In the genomic region with DNA sequence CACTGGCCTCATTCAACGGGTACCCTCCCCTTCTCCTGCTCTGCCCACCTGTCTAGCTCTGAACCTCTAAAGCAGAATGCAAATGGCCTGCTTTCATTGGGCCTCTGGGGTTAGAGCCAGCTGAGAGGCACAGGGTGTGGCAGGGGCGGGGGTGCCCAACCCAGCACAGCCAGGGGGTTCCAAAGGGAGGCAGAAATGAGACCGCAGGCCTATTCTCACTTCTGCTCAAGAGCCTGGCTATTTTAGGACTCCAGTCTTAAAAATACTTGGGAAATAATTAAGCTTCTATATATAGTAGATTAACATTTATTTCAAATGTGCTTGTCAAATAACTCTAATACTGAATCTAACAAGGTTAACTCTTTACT, we compare ENCODE assay signal across 15 cellular contexts. TPM values are rescaled to one million over a fixed set of nuclear protein-coding genes. Genes with fewer than 3 reads are reported as not detected.
DNase-seq lines count a peak whose midpoint lies in the region; ATAC-seq and TF ChIP-seq lines count a peak whose summit lies in the region.
"Had no signal": no experiment of that assay in that cellular context is flagged by ENCODE, and none has a peak within 500 bp of the region (broad histone marks: within the 10 kb centered on the region; RNA-seq: fewer than 3 reads in every experiment).

No MANE protein-coding gene starts in this region.

- intact Hi-C loops in activated B cell treated with CpG ODN at 0.5 μM for 24 hours (cut with micrococcal nuclease), result loop anchor here (1.0 to 10.0 kb wide), 4 partner anchors 15 to 165 kb away; partner anchors contain the start of genes LHX3 and SNAPC4
- intact Hi-C loops in naive thymus-derived CD4-positive, alpha-beta T cell (cut with micrococcal nuclease), result loop anchor here (10.0 kb wide), 3 partner anchors 275 to 1215 kb away; partner anchors contain the start of genes NOTCH1 (in 1 of the 2), NSMF (in 1 of the 2) and UBAC1 (in 1 of the 2)

- H3K4me1 Mint-ChIP-seq in activated B cell treated with CpG ODN at 0.5 μM for 24 hours (peaks cover 90% of the 10 kb centered on the region), nephron progenitor cell (peaks cover 61% of the 10 kb centered on the region)
- peaks cover 34 to 57% (median 36%) of the 10 kb centered on the region in 7 donors for H3K4me1 Mint-ChIP-seq in naive thymus-derived CD4-positive, alpha-beta T cell

- POLR2A ChIA-PET in activated B cell treated with CpG ODN at 0.5 μM for 24 hours (lab: Charles Lee), result interaction anchor here (0.7 to 2.4 kb wide), 11 partner anchors 9 to 107 kb away, joined by 3 to 60 read pairs (median 3); no protein-coding TSS in a partner anchor
- POLR2A ChIA-PET in naive thymus-derived CD4-positive, alpha-beta T cell (lab: Charles Lee), result interaction anchor here (1.3 kb wide), 1 partner anchor 28 kb away, joined by 3 read pairs; no protein-coding TSS in a partner anchor

- DNase-seq in MV-4-11 (lab: John Stamatoyannopoulos, UW), result peak; percentile 80
- peak; percentile 64 for DNase-seq in activated B cell treated with CpG ODN at 0.5 μM for 24 hours
- DNase-seq in naive thymus-derived CD4-positive, alpha-beta T cell, result no peak
- no peak for DNase-seq in COLO829 (ENCODE audit: low spot score)
- DNase-seq in nephron progenitor cell, result no peak
- DNase-seq in stimulated activated naive CD4-positive, alpha-beta T cell (lab: John Stamatoyannopoulos, UW), result no peak
- DNase-seq in GM10266 (ENCODE audit: extremely low spot score), result no peak
- DNase-seq: activated CD4-positive, alpha-beta T cell treated with anti-CD3 and anti-CD28 coated beads for 36 hours; CD8-positive, alpha-beta memory T cell; effector memory CD4-positive, alpha-beta T cell; HCEC 1CT; NCI-H82 had no signal

- H3K4me1 ChIP-seq in naive thymus-derived CD4-positive, alpha-beta T cell (ENCODE audit: control insufficient read depth in 2 of 2, insufficient read depth in 2 of 2, low read length in 2 of 2), result peaks cover 20 to 22% of the 10 kb centered on the region in 2 donors

- H3K9me3 Mint-ChIP-seq in activated B cell treated with CpG ODN at 0.5 μM for 24 hours (no peaks in the 10 kb centered on the region), nephron progenitor cell (no peaks in the 10 kb centered on the region)
- peaks cover 0 to 3% (median 0%) of the 10 kb centered on the region in 11 donors for H3K9me3 Mint-ChIP-seq in naive thymus-derived CD4-positive, alpha-beta T cell
- H3K9me3 Mint-ChIP-seq: CD8-positive, alpha-beta memory T cell had no signal

- ATAC-seq in GM19324 (IDR thresholded peaks at IDR 0.05; ENCODE audit: low FRiP score, unreplicated experiment) (peak; percentile 35), activated B cell treated with CpG ODN at 0.5 μM for 24 hours (ENCODE audit: low read depth) (peak; percentile 78)
- ATAC-seq in naive thymus-derived CD4-positive, alpha-beta T cell, result peak; percentile 50
- ATAC-seq: activated CD4-positive, alpha-beta T cell treated with anti-CD3 and anti-CD28 coated beads for 36 hours had no signal

- peaks cover 0 to 22% (median 0%) of the 10 kb centered on the region in 3 experiments for H3K36me3 ChIP-seq in naive thymus-derived CD4-positive, alpha-beta T cell (ENCODE audit: control insufficient read depth in 2 of 3, insufficient read depth in 3 of 3, low read length in 3 of 3)

- H3K27ac Mint-ChIP-seq in activated B cell treated with CpG ODN at 0.5 μM for 24 hours, result peak overlapping the region; percentile 79
- no peak overlapping the region for H3K27ac Mint-ChIP-seq in naive thymus-derived CD4-positive, alpha-beta T cell
- H3K27ac Mint-ChIP-seq in nephron progenitor cell, result no peak overlapping the region
- H3K27ac Mint-ChIP-seq: activated CD4-positive, alpha-beta T cell treated with anti-CD3 and anti-CD28 coated beads for 36 hours; CD8-positive, alpha-beta memory T cell had no signal

- H3K36me3 Mint-ChIP-seq in activated B cell treated with CpG ODN at 0.5 μM for 24 hours (ENCODE audit: low read depth), result peaks cover 58% of the 10 kb centered on the region
- H3K36me3 Mint-ChIP-seq in naive thymus-derived CD4-positive, alpha-beta T cell, result peaks cover 0 to 8% (median 3%) of the 10 kb centered on the region in 5 donors
- H3K36me3 Mint-ChIP-seq in nephron progenitor cell (ENCODE audit: low read depth), result peaks cover 3% of the 10 kb centered on the region

- TF ChIP-seq CTCF in activated B cell treated with CpG ODN at 0.5 μM for 24 hours (IDR thresholded peaks at IDR 0.05) (no peak), nephron progenitor cell (IDR thresholded peaks at IDR 0.05) (no peak), GM10266 (IDR thresholded peaks at IDR 0.05; ENCODE audit: control insufficient read depth, insufficient read depth, low read depth, missing control alignments) (no peak)

- H3K27me3 ChIP-seq in naive thymus-derived CD4-positive, alpha-beta T cell (ENCODE audit: control insufficient read depth in 2 of 2, insufficient read depth in 2 of 2, low read length in 2 of 2), result no peaks in the 10 kb centered on the region
- H3K27me3 ChIP-seq: tibial nerve had no signal

- CTCF ChIA-PET in activated B cell treated with CpG ODN at 0.5 μM for 24 hours (lab: Charles Lee), result interaction anchor here (0.6 to 1.6 kb wide), 7 partner anchors 12 to 134 kb away, joined by 3 to 15 read pairs (median 5); no protein-coding TSS in a partner anchor
- CTCF ChIA-PET in naive thymus-derived CD4-positive, alpha-beta T cell (lab: Charles Lee), result no interaction called here

- H3K9me3 ChIP-seq in naive thymus-derived CD4-positive, alpha-beta T cell (ENCODE audit: control insufficient read depth in 2 of 3, low read length in 3 of 3), result no peaks in the 10 kb centered on the region
- H3K9me3 ChIP-seq: tibial nerve had no signal

- H3K4me3 Mint-ChIP-seq in activated B cell treated with CpG ODN at 0.5 μM for 24 hours (peak overlapping the region; percentile 76), nephron progenitor cell (no peak overlapping the region)
- no peak overlapping the region for H3K4me3 Mint-ChIP-seq in naive thymus-derived CD4-positive, alpha-beta T cell
- H3K4me3 Mint-ChIP-seq: activated CD4-positive, alpha-beta T cell treated with anti-CD3 and anti-CD28 coated beads for 36 hours; CD8-positive, alpha-beta memory T cell had no signal

- no peak overlapping the region for H3K4me3 ChIP-seq in naive thymus-derived CD4-positive, alpha-beta T cell (ENCODE audit: low read length)
- H3K4me3 ChIP-seq: tibial nerve had no signal

- H3K27me3 Mint-ChIP-seq in activated B cell treated with CpG ODN at 0.5 μM for 24 hours (no peaks in the 10 kb centered on the region), nephron progenitor cell (ENCODE audit: low read depth, poor library complexity) (peaks cover 6% of the 10 kb centered on the region)
- H3K27me3 Mint-ChIP-seq in naive thymus-derived CD4-positive, alpha-beta T cell, result no peaks in the 10 kb centered on the region
- H3K27me3 Mint-ChIP-seq: activated CD4-positive, alpha-beta T cell treated with anti-CD3 and anti-CD28 coated beads for 36 hours; CD8-positive, alpha-beta memory T cell had no signal

- H3K27ac ChIP-seq in naive thymus-derived CD4-positive, alpha-beta T cell (ENCODE audit: low read depth, low read length), result no peak overlapping the region
- H3K27ac ChIP-seq: tibial nerve had no signal

RNA-seq across cellular contexts. Expression of gene QSOX2, which starts 5.7 kb away (rescaled TPM):
- 43.3 and 49.1 TPM in 2 replicates for total RNA-seq in activated B cell treated with CpG ODN at 0.5 μM for 24 hours
- 10 to 100 TPM; 11.5 to 15.9 (median 12.0) TPM for total RNA-seq in naive thymus-derived CD4-positive, alpha-beta T cell
- under 1 TPM; 0.26 to 0.52 TPM for polyA plus RNA-seq in naive thymus-derived CD4-positive, alpha-beta T cell

RNA-seq across cellular contexts. Expression of gene LHX3, which starts 35.0 kb away (rescaled TPM):
- total RNA-seq in activated B cell treated with CpG ODN at 0.5 μM for 24 hours, result 0.17 TPM in 1 of 2 replicates, not detected in the other
- total RNA-seq in naive thymus-derived CD4-positive, alpha-beta T cell, result under 1 TPM in 2 of 5 experiments, not detected in 3; 0.15 to 0.21 TPM
- not detected for polyA plus RNA-seq in naive thymus-derived CD4-positive, alpha-beta T cell
- total RNA-seq: activated CD4-positive, alpha-beta T cell treated with anti-CD3 and anti-CD28 coated beads for 36 hours; CD8-positive, alpha-beta memory T cell; liver; tibial nerve had no signal
- polyA plus RNA-seq: CD8-positive, alpha-beta memory T cell; liver had no signal

Comparison
In these comparisons a context has a peak if more than half of its experiments do, and no peak if none do; other contexts are left out.
1. DNase-seq: peak in MV-4-11 (single experiment) and activated B cell treated with CpG ODN at 0.5 μM for 24 hours (single experiment); none in naive thymus-derived CD4-positive, alpha-beta T cell (0 of 9), COLO829 (single experiment), nephron progenitor cell (single experiment), stimulated activated naive CD4-positive, alpha-beta T cell (0 of 6) and GM10266 (single experiment).
2. Peak in every context shown above with its lines, with median percentiles within 50 percentile points of each other: ATAC-seq.